ENCODE assay signal across 8 cellular contexts in the genomic region with DNA sequence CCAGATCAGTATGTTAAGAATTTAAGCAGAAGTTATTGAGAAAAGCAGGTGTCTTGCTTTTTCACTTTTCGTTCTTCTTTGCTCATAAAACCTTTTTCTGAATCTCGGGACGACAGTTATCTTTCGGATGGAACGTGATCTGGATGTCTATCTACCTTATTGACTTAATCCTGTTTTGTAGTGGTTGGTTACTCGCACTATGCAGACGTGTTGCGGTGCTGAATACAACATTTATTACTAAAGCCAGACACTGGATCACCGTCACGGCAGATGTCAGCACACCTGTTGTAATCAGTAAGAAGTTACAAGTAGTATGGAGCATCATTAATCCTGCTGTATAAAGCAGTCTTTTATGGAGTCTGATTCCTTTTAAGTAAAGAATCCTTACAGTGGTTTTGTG. TPM values are rescaled to one million over a fixed set of nuclear protein-coding genes. Genes with fewer than 3 reads are reported as not detected.
DNase-seq lines count a peak whose midpoint lies in the region; ATAC-seq and TF ChIP-seq lines count a peak whose summit lies in the region.

No MANE protein-coding gene starts in this region.

- peak overlapping the region; percentile 83 for H3K9ac ChIP-seq in SU-DHL-6 (ENCODE audit: low read length)

- H2AFZ ChIP-seq in SU-DHL-6 (ENCODE audit: low read depth, low read length, severe bottlenecking) = peak overlapping the region; percentile 97

- H3K36me3 ChIP-seq in SU-DHL-6 (ENCODE audit: low read length) (0 out of 2 replicates have a peak, but pooled peaks cover 10% of the 10 kb centered on the region), sigmoid colon (no peaks in the 10 kb centered on the region)

- TF ChIP-seq CTCF in SU-DHL-6 (IDR thresholded peaks at IDR 0.05; ENCODE audit: insufficient read depth, low read length, poor library complexity, severe bottlenecking) (no peak), fibroblast of villous mesenchyme (IDR thresholded peaks at IDR 0.05; ENCODE audit: insufficient read depth, low read depth, low read length) (no peak), sigmoid colon (IDR thresholded peaks at IDR 0.05) (no peak)

- H3K27me3 ChIP-seq in SU-DHL-6 (ENCODE audit: low read length) = no peaks in the 10 kb centered on the region
- no peaks in the 10 kb centered on the region for H3K27me3 ChIP-seq in sigmoid colon

- H3K4me1 ChIP-seq in sigmoid colon = peaks cover 0 to 27% (median 15%) of the 10 kb centered on the region in 4 donors

- peaks cover 5% of the 10 kb centered on the region; the same call in 1 of the 2 replicates for H4K20me1 ChIP-seq in SU-DHL-6 (ENCODE audit: low read depth, low read length)

- no peak for TF ChIP-seq POLR2A in sigmoid colon (IDR thresholded peaks at IDR 0.05)

- peak; percentile 23 for DNase-seq in NCI-H2196 (lab: John Stamatoyannopoulos, UW; ENCODE audit: unreplicated experiment)
- no peak for DNase-seq in NCI-H2196 treated with DMSO at 0.1 percent for 48 hours (lab: John Stamatoyannopoulos, UW; ENCODE audit: unreplicated experiment)
- DNase-seq in fibroblast of villous mesenchyme (ENCODE audit: low read depth) = no peak
- no peak for DNase-seq in sigmoid colon
- no peak for DNase-seq in epidermal melanocyte (ENCODE audit: insufficient read length, low spot score)

- no peaks in the 10 kb centered on the region for H3F3A ChIP-seq in SU-DHL-6 (ENCODE audit: insufficient read depth)

- intact Hi-C loops in sigmoid colon (cut with DNase I) = loop anchor here (2.0 kb wide), 2 partner anchors 134 to 440 kb away; a partner anchor contains a TSS

- H3K9me3 ChIP-seq in SU-DHL-6 (ENCODE audit: insufficient read depth, low read length) = no peaks in the 10 kb centered on the region
- no peaks in the 10 kb centered on the region for H3K9me3 ChIP-seq in sigmoid colon

- no peaks in the 10 kb centered on the region for H3K9me2 ChIP-seq in SU-DHL-6 (replicated peaks; ENCODE audit: insufficient read depth, low read length)

- WGBS in sigmoid colon, 2 donors = 0 to 3% methylated on average over 10 of the region's 10 CpGs

- peak overlapping the region; percentile 67 for H3K27ac ChIP-seq in SU-DHL-6 (ENCODE audit: low read depth, low read length)
- peak overlapping the region; percentile 86 to 90 (median 88) for H3K27ac ChIP-seq in sigmoid colon

- peaks cover 55% of the 10 kb centered on the region for H3K79me2 ChIP-seq in SU-DHL-6 (ENCODE audit: insufficient read depth, low read length)

- H3K4me3 ChIP-seq in SU-DHL-6 (ENCODE audit: insufficient read depth, low read length, poor library complexity, severe bottlenecking) (peak overlapping the region; percentile 79), fibroblast of villous mesenchyme (ENCODE audit: low read depth, low read length) (peak overlapping the region; percentile 100), sigmoid colon (peak overlapping the region; percentile 72 to 79 (median 78))

- ATAC-seq in HG03175 (IDR thresholded peaks at IDR 0.05; ENCODE audit: unreplicated experiment) (peak; percentile 36), HG02840 (IDR thresholded peaks at IDR 0.05; ENCODE audit: low FRiP score, unreplicated experiment) (no peak)

- peak overlapping the region; percentile 73 for H3K4me2 ChIP-seq in SU-DHL-6 (ENCODE audit: low read depth, low read length, poor library complexity, severe bottlenecking)

- no peak for TF ChIP-seq EP300 in sigmoid colon (IDR thresholded peaks at IDR 0.05)

RNA-seq across cellular contexts. Expression of a gene that starts 0.6 kb away (rescaled TPM):
- total RNA-seq in fibroblast of villous mesenchyme (18.0 and 26.8 TPM in 2 replicates), sigmoid colon (10 to 100 TPM; 11.4 to 14.7 (median 13.6) TPM)
- polyA plus RNA-seq in sigmoid colon = 1 to 10 TPM; 2.8 to 5.5 (median 4.2) TPM
